ENCODE assay signal across 3 cellular contexts in genomic region chr4:52716364-52717151, GRCh38.
A peak's percentile ranks its signal among the peaks of the same experiment; 100 is the strongest.
TF ChIP-seq lines count a peak whose summit lies in the region.

No MANE protein-coding gene starts in this region.

TF ChIP-seq in HCT116, 20 proteins besides CTCF, POLR2A, EP300 and RAD21:
- TF ChIP-seq SIN3A (IDR thresholded peaks at IDR 0.05; ENCODE audit: low read depth) (no peak), REST (IDR thresholded peaks at IDR 0.05; ENCODE audit: low read depth) (no peak), JUND (IDR thresholded peaks at IDR 0.05) (no peak), CEBPB (IDR thresholded peaks at IDR 0.05; ENCODE audit: low read depth) (no peak)

TF ChIP-seq in PFSK-1, 5 proteins besides CTCF, POLR2A, EP300 and RAD21:
- TF ChIP-seq REST (IDR thresholded peaks at IDR 0.05; ENCODE audit: insufficient read depth in 1 of 2, low read depth in 2 of 2, low read length in 2 of 2), result no peak
- peak; percentile 33; the same call in 1 of the 2 replicates for TF ChIP-seq POLR2AphosphoS5 (IDR thresholded peaks at IDR 0.05; ENCODE audit: low read depth, low read length)

TF ChIP-seq in endothelial cell of umbilical vein, 7 proteins besides CTCF, POLR2A, EP300 and RAD21:
- no peak for TF ChIP-seq POLR2AphosphoS5 (IDR thresholded peaks at IDR 0.05; ENCODE audit: insufficient read depth, low read depth, low read length)
- TF ChIP-seq FOS (IDR thresholded peaks at IDR 0.05; ENCODE audit: borderline replicate concordance, insufficient read depth, low read length), result no peak
- TF ChIP-seq JUN (IDR thresholded peaks at IDR 0.05; ENCODE audit: borderline replicate concordance, insufficient read depth, insufficient read length, low read depth), result no peak
- no peak for TF ChIP-seq EZH2 (IDR thresholded peaks at IDR 0.05; ENCODE audit: borderline replicate concordance, low read depth, low read length, severe bottlenecking)
